ENCODE assay signal across 14 cellular contexts in the genomic region with DNA sequence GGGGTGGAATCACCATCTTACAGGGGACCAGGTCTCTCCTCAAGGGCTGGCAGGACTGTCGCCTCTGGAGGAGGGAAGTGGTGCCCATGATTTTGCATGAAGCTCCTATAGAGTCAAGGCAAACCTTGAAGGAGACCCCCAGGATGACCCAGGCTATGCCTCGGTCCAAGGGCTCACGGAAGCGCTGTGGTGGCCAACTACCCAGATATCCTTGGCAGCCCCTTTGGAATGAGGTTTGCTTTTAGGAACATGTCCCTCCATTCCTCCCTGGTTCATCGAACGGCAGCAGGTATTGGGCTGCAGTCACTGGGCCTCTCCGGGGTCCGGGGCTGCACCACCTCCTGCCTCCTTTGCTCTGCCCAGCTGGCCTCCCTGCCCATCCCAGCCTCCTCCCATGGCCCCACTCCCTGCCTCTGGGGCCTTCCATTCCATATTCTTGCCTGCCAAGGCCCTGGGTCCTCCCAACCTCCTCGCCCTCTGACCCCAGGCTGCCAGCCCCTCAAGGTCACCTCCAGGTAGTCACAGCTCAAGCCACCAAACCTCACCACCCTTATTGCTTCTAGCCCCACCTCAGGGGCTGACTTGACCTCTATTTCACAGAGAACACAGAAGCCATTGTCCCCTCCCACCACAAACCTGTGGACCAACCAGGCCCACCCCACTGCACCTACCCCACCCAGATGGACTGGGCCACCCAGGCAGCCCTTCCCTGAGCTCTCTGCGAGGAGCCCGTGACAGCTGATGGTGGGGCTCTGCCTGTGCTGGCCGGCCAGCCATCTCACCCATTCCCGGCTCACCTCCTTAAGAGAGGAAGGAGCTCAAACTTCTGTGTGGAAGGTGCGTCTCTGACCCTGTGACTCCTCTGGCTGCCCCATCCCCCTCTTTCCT. TPM values are rescaled to one million over a fixed set of nuclear protein-coding genes. Genes with fewer than 3 reads are reported as not detected.
DNase-seq lines count a peak whose midpoint lies in the region; ATAC-seq and TF ChIP-seq lines count a peak whose summit lies in the region.
"Had no signal": no experiment of that assay in that cellular context is flagged by ENCODE, and none has a peak within 500 bp of the region (broad histone marks: within the 10 kb centered on the region; RNA-seq: fewer than 3 reads in every experiment).

No MANE protein-coding gene starts in this region.

- H3K4ac ChIP-seq in neuronal stem cell (ENCODE audit: low read length), result no peak overlapping the region

- no peak overlapping the region for H2BK15ac ChIP-seq in neuronal stem cell (ENCODE audit: low read length)

- H3K4me3 Mint-ChIP-seq in CD14-positive monocyte (no peak overlapping the region), chondrocyte (ENCODE audit: unreplicated experiment) (no peak overlapping the region)

- no peak for TF ChIP-seq CTCF in CD14-positive monocyte (IDR thresholded peaks at IDR 0.05)
- TF ChIP-seq CTCF in GM10248 (IDR thresholded peaks at IDR 0.05; ENCODE audit: control extremely low read depth, extremely low read depth, low read depth, missing control alignments), result no peak
- TF ChIP-seq CTCF in chondrocyte (IDR thresholded peaks at IDR 0.05), result no peak

- no peak overlapping the region for H3K27ac ChIP-seq in neuronal stem cell (replicated peaks; ENCODE audit: low read length)
- H3K27ac ChIP-seq: SJSA1 had no signal

- no peaks in the 10 kb centered on the region for H3K9me3 Mint-ChIP-seq in CD14-positive monocyte
- no peaks in the 10 kb centered on the region for H3K9me3 Mint-ChIP-seq in chondrocyte (ENCODE audit: low read depth)

- POLR2A ChIA-PET in GM10248 (lab: Yijun Ruan, JAX), result no interaction called here

- no peaks in the 10 kb centered on the region for H3K27me3 ChIP-seq in neuronal stem cell (ENCODE audit: control insufficient read depth in 3 of 3, insufficient read depth in 3 of 3, low read depth in 1 of 3, low read length in 3 of 3)
- H3K27me3 ChIP-seq: SJSA1 had no signal

- H2BK12ac ChIP-seq in neuronal stem cell (ENCODE audit: low read length), result no peak overlapping the region

- H3K27ac Mint-ChIP-seq in CD14-positive monocyte (no peak overlapping the region), chondrocyte (ENCODE audit: unreplicated experiment) (no peak overlapping the region)

- no peak for ATAC-seq in HG03354 (IDR thresholded peaks at IDR 0.05; ENCODE audit: poor library complexity, severe bottlenecking, unreplicated experiment)

- H3K18ac ChIP-seq in neuronal stem cell (ENCODE audit: low read length), result peak overlapping the region; percentile 36

- no peak overlapping the region for H3K4me2 ChIP-seq in neuronal stem cell (ENCODE audit: insufficient read depth, low read length, poor library complexity, severe bottlenecking)

- no peaks in the 10 kb centered on the region for H3K9me3 ChIP-seq in neuronal stem cell (replicated peaks in 1 of 2; ENCODE audit: control insufficient read depth in 2 of 2, insufficient read depth in 1 of 2, low read depth in 1 of 2, low read length in 2 of 2)
- H3K9me3 ChIP-seq: SJSA1 had no signal

- peaks cover 4 to 13% (median 8%) of the 10 kb centered on the region in 3 donors for H3K27me3 Mint-ChIP-seq in CD14-positive monocyte (ENCODE audit: low read depth in 3 of 3)
- H3K27me3 Mint-ChIP-seq in chondrocyte (ENCODE audit: low read depth), result peaks cover 10% of the 10 kb centered on the region

- no peaks in the 10 kb centered on the region for H3K36me3 Mint-ChIP-seq in CD14-positive monocyte
- H3K36me3 Mint-ChIP-seq in chondrocyte (ENCODE audit: low read depth), result no peaks in the 10 kb centered on the region

- H2AFZ ChIP-seq in neuronal stem cell (ENCODE audit: low read length), result no peak overlapping the region

- no peak overlapping the region for H3K23ac ChIP-seq in neuronal stem cell (ENCODE audit: low read depth, low read length, poor library complexity)

- no peak overlapping the region for H3K9ac ChIP-seq in neuronal stem cell (ENCODE audit: low read depth, low read length, poor library complexity)

- no peak overlapping the region for H2AK5ac ChIP-seq in neuronal stem cell (ENCODE audit: low read depth, low read length)

- H4K91ac ChIP-seq in neuronal stem cell (ENCODE audit: low read depth, low read length, poor library complexity), result no peak overlapping the region

- H2BK120ac ChIP-seq in neuronal stem cell (ENCODE audit: low read depth, low read length), result no peak overlapping the region

- H3K4me1 ChIP-seq in neuronal stem cell (ENCODE audit: control insufficient read depth in 2 of 2, insufficient read depth in 1 of 2, low read depth in 1 of 2, low read length in 2 of 2), result no peaks in the 10 kb centered on the region
- H3K4me1 ChIP-seq: SJSA1 had no signal

- no peak overlapping the region for H2BK5ac ChIP-seq in neuronal stem cell (ENCODE audit: low read length)

- intact Hi-C loops in CD14-positive monocyte (cut with micrococcal nuclease), result no loop called here

- H3K4me3 ChIP-seq in neuronal stem cell (ENCODE audit: low read length in 2 of 2), result no peak overlapping the region
- H3K4me3 ChIP-seq: SJSA1 had no signal

- no peaks in the 10 kb centered on the region for H3K36me3 ChIP-seq in neuronal stem cell (replicated peaks in 1 of 2; ENCODE audit: control insufficient read depth in 2 of 2, insufficient read depth in 2 of 2, low read length in 2 of 2)
- H3K36me3 ChIP-seq: SJSA1 had no signal

- DNase-seq in CD14-positive monocyte (ENCODE audit: low spot score) (peak; percentile 37), GM10248 (ENCODE audit: extremely low spot score) (peak; percentile 9), chondrocyte (ENCODE audit: low spot score) (peak; percentile 72), neuronal stem cell (ENCODE audit: low spot score) (no peak), GM19238 (ENCODE audit: insufficient read length, low spot score) (no peak), amygdala (lab: John Stamatoyannopoulos, UW) (no peak), DMS53 (lab: John Stamatoyannopoulos, UW) (no peak)
- DNase-seq: dermis blood vessel endothelial cell, foreskin fibroblast, NCI-H187 had no signal

- no peak overlapping the region for H4K8ac ChIP-seq in neuronal stem cell (ENCODE audit: low read depth, low read length)

- CTCF ChIA-PET in GM10248 (lab: Yijun Ruan, JAX), result interaction anchor here (1.0 to 1.7 kb wide), 7 partner anchors 15 to 246 kb away, joined by 3 to 5 read pairs (median 3); no protein-coding TSS in a partner anchor

- H3K4me1 Mint-ChIP-seq in CD14-positive monocyte (no peaks in the 10 kb centered on the region), chondrocyte (ENCODE audit: low read depth) (no peaks in the 10 kb centered on the region)

- no CpG with 5 or more reads among the region's 14 CpGs for WGBS in neuronal stem cell (ENCODE audit: extremely low coverage in 2 of 2, insufficient read length in 2 of 2, insufficient replicate concordance in 1 of 2), 2 donors

- H3K14ac ChIP-seq in neuronal stem cell (ENCODE audit: low read length), result no peak overlapping the region

- no peaks in the 10 kb centered on the region for H3K79me1 ChIP-seq in neuronal stem cell (ENCODE audit: low read depth, low read length)

RNA-seq across cellular contexts. Expression of a gene that starts 3.6 kb away (rescaled TPM):
- polyA plus RNA-seq in CD14-positive monocyte, result not detected
- not detected in 3 replicates for total RNA-seq in chondrocyte
- polyA plus RNA-seq in neuronal stem cell (2013, experiment 1 of 2), result not detected
- not detected for polyA plus RNA-seq in neuronal stem cell (2013, experiment 2 of 2)
- total RNA-seq: dermis blood vessel endothelial cell, kidney epithelial cell, SJSA1 had no signal
- polyA plus RNA-seq: adipose tissue had no signal

RNA-seq across cellular contexts. Expression of a gene that starts 16.7 kb away (rescaled TPM):
- polyA plus RNA-seq in CD14-positive monocyte, result not detected
- total RNA-seq in chondrocyte, result not detected in 3 replicates
- not detected for polyA plus RNA-seq in neuronal stem cell (2013, experiment 1 of 2)
- not detected for polyA plus RNA-seq in neuronal stem cell (2013, experiment 2 of 2)

RNA-seq across cellular contexts. Expression of a gene that starts 45.4 kb away (rescaled TPM):
- under 1 TPM in 1 of 2 donors, not detected in 1; 0.45 TPM for polyA plus RNA-seq in CD14-positive monocyte
- total RNA-seq in chondrocyte, result not detected in 3 replicates
- polyA plus RNA-seq in neuronal stem cell (2013, experiment 1 of 2), result 0.04 TPM
- polyA plus RNA-seq in neuronal stem cell (2013, experiment 2 of 2), result 0.07 TPM

Comparison
In these comparisons a context has a peak if more than half of its experiments do, and no peak if none do; other contexts are left out.
1. DNase-seq: peak in CD14-positive monocyte (single experiment), GM10248 (single experiment) and chondrocyte (single experiment); none in neuronal stem cell (single experiment), GM19238 (single experiment), amygdala (0 of 56) and DMS53 (single experiment).